Comparison of ENCODE assay signal across 23 cellular contexts in genomic region chr13:20994441-20994821, GRCh38.
"Had no signal": no experiment of that assay in that cellular context is flagged by ENCODE, and none has a peak within 500 bp of the region (broad histone marks: within the 10 kb centered on the region; RNA-seq: fewer than 3 reads in every experiment).

No MANE protein-coding gene starts in this region.

- DNase-seq: activated CD4-positive, alpha-beta memory T cell treated with anti-CD3 and anti-CD28 coated beads, Interleukin-2, amount 10 ng/mL, durations not matched to agents 7 days and 5 days; activated CD4-positive, alpha-beta T cell treated with anti-CD3 and anti-CD28 coated beads for 48 hours; activated CD4-positive, CD25-positive, alpha-beta regulatory T cell; activated CD8-positive, alpha-beta memory T cell treated with anti-CD3 and anti-CD28 coated beads, Interleukin-2, amount 10 ng/mL, durations not matched to agents 7 days and 5 days; activated naive CD4-positive, alpha-beta T cell treated with anti-CD3 and anti-CD28 coated beads for 36 hours; anterior cingulate cortex; brain microvascular endothelial cell; central memory CD4-positive, alpha-beta T cell; colonic mucosa; head of caudate nucleus; left ventricle myocardium inferior; midbrain; occipital lobe; sigmoid colon; spleen; stimulated activated CD4-positive, alpha-beta T cell treated with anti-CD3 and anti-CD28 coated beads, Interleukin-4, amount 100 ng/mL, for 4 hours; SW 1271; uterus had no signal

- H3K27me3 Mint-ChIP-seq: progenitor cell of endocrine pancreas had no signal

- H3K27ac ChIP-seq: brain microvascular endothelial cell, colonic mucosa, left ventricle myocardium inferior, sigmoid colon, tibial artery, uterus had no signal

- H3K9me3 ChIP-seq: colonic mucosa, left ventricle myocardium inferior, sigmoid colon, spleen, tibial artery, uterus had no signal

- H3K4me1 ChIP-seq: colonic mucosa, uterus had no signal

- H3K27ac Mint-ChIP-seq: activated CD4-positive, alpha-beta memory T cell treated with anti-CD3 and anti-CD28 coated beads, Interleukin-2, amount 10 ng/mL, durations not matched to agents 7 days and 5 days; activated CD8-positive, alpha-beta memory T cell treated with anti-CD3 and anti-CD28 coated beads, Interleukin-2, amount 10 ng/mL, durations not matched to agents 7 days and 5 days; activated naive CD4-positive, alpha-beta T cell treated with anti-CD3 and anti-CD28 coated beads for 36 hours; nephron; progenitor cell of endocrine pancreas; stimulated activated memory B cell treated with anti-CD40 and anti-IgM and Interleukin-4, amounts not matched to agents 10 μg/mL and 1 μg/mL and 100 μg/mL, for 72 hours; T-helper 2 cell treated with Interferon-gamma antibody and Interleukin-4, amounts not matched to agents 5 μg/mL and 100 μg/mL, for 36 hours had no signal

- H3K27me3 ChIP-seq: brain microvascular endothelial cell, colonic mucosa, sigmoid colon, spleen, tibial artery, uterus had no signal

- H3K36me3 ChIP-seq: colonic mucosa, uterus had no signal

- H3K9me3 Mint-ChIP-seq: activated CD4-positive, alpha-beta memory T cell treated with anti-CD3 and anti-CD28 coated beads, Interleukin-2, amount 10 ng/mL, durations not matched to agents 7 days and 5 days; activated naive CD4-positive, alpha-beta T cell treated with anti-CD3 and anti-CD28 coated beads for 36 hours; nephron; stimulated activated memory B cell treated with anti-CD40 and anti-IgM and Interleukin-4, amounts not matched to agents 10 μg/mL and 1 μg/mL and 100 μg/mL, for 72 hours; T-helper 2 cell treated with Interferon-gamma antibody and Interleukin-4, amounts not matched to agents 5 μg/mL and 100 μg/mL, for 36 hours had no signal

- H3K4me3 Mint-ChIP-seq: activated CD4-positive, alpha-beta memory T cell treated with anti-CD3 and anti-CD28 coated beads, Interleukin-2, amount 10 ng/mL, durations not matched to agents 7 days and 5 days; activated CD8-positive, alpha-beta memory T cell treated with anti-CD3 and anti-CD28 coated beads, Interleukin-2, amount 10 ng/mL, durations not matched to agents 7 days and 5 days; activated naive CD4-positive, alpha-beta T cell treated with anti-CD3 and anti-CD28 coated beads for 36 hours; nephron; stimulated activated memory B cell treated with anti-CD40 and anti-IgM and Interleukin-4, amounts not matched to agents 10 μg/mL and 1 μg/mL and 100 μg/mL, for 72 hours; T-helper 2 cell treated with Interferon-gamma antibody and Interleukin-4, amounts not matched to agents 5 μg/mL and 100 μg/mL, for 36 hours had no signal

- ATAC-seq: activated CD8-positive, alpha-beta memory T cell treated with anti-CD3 and anti-CD28 coated beads, Interleukin-2, amount 10 ng/mL, durations not matched to agents 7 days and 5 days; stimulated activated memory B cell treated with anti-CD40 and anti-IgM and Interleukin-4, amounts not matched to agents 10 μg/mL and 1 μg/mL and 100 μg/mL, for 72 hours had no signal

- H3K4me1 Mint-ChIP-seq: activated CD8-positive, alpha-beta memory T cell treated with anti-CD3 and anti-CD28 coated beads, Interleukin-2, amount 10 ng/mL, durations not matched to agents 7 days and 5 days; stimulated activated memory B cell treated with anti-CD40 and anti-IgM and Interleukin-4, amounts not matched to agents 10 μg/mL and 1 μg/mL and 100 μg/mL, for 72 hours had no signal

- H3K36me3 Mint-ChIP-seq: activated CD8-positive, alpha-beta memory T cell treated with anti-CD3 and anti-CD28 coated beads, Interleukin-2, amount 10 ng/mL, durations not matched to agents 7 days and 5 days; stimulated activated memory B cell treated with anti-CD40 and anti-IgM and Interleukin-4, amounts not matched to agents 10 μg/mL and 1 μg/mL and 100 μg/mL, for 72 hours had no signal

- H3K4me3 ChIP-seq: colonic mucosa, left ventricle myocardium inferior, sigmoid colon, spleen, tibial artery, uterus had no signal
